1 cellular context compared by ENCODE assay signal in genomic region chr2:99345446-99345845, GRCh38. TPM values are rescaled to one million over a fixed set of nuclear protein-coding genes. Genes with fewer than 3 reads are reported as not detected.
"Had no signal": no experiment of that assay in that cellular context is flagged by ENCODE, and none has a peak within 500 bp of the region (broad histone marks: within the 10 kb centered on the region; RNA-seq: fewer than 3 reads in every experiment).

No MANE protein-coding gene starts in this region.

RNA-seq across cellular contexts. Expression of gene LYG1, which starts 44.4 kb away (rescaled TPM):
- total RNA-seq: GM23248 had no signal
